ENCODE assay signal across 1 cellular context in genomic region chr3:100899440-100900091, GRCh38.
TF ChIP-seq lines count a peak whose summit lies in the region.

No MANE protein-coding gene starts in this region.

TF ChIP-seq in WTC11, 78 proteins besides CTCF, POLR2A, EP300 and RAD21 (continued from another document):
- no peak for TF ChIP-seq ATF2 (CRISPR knock-in tag; IDR thresholded peaks at IDR 0.05; ENCODE audit: borderline replicate concordance, low read depth)
- TF ChIP-seq ZNF121 (CRISPR knock-in tag; IDR thresholded peaks at IDR 0.05): no peak
- no peak for TF ChIP-seq TEAD1 (CRISPR knock-in tag; IDR thresholded peaks at IDR 0.05)
- no peak for TF ChIP-seq TP53 (CRISPR knock-in tag; IDR thresholded peaks at IDR 0.05)
- TF ChIP-seq E2F4 (CRISPR knock-in tag; IDR thresholded peaks at IDR 0.05; ENCODE audit: borderline replicate concordance, low read depth): no peak
- no peak for TF ChIP-seq TEAD4 (CRISPR knock-in tag; IDR thresholded peaks at IDR 0.05)
